Comparison of ENCODE assay signal across 34 cellular contexts in genomic region chr10:77361426-77361825, GRCh38.
"Had no signal": no experiment of that assay in that cellular context is flagged by ENCODE, and none has a peak within 500 bp of the region (broad histone marks: within the 10 kb centered on the region; RNA-seq: fewer than 3 reads in every experiment).

No MANE protein-coding gene starts in this region.

- H3K27ac Mint-ChIP-seq: immature natural killer cell; naive thymus-derived CD4-positive, alpha-beta T cell; natural killer cell treated with Interleukin-12 subunit alpha and Interleukin-12 subunit beta and Interleukin-15 and Interleukin-18, amount 100 ng/mL, for 72 hours; stimulated activated naive B cell treated with anti-CD40 and anti-IgM and Interleukin-4, amounts not matched to agents 10 μg/mL and 1 μg/mL and 100 μg/mL, for 72 hours had no signal

- H3K4me1 Mint-ChIP-seq: immature natural killer cell; naive thymus-derived CD4-positive, alpha-beta T cell; stimulated activated naive B cell treated with anti-CD40 and anti-IgM and Interleukin-4, amounts not matched to agents 10 μg/mL and 1 μg/mL and 100 μg/mL, for 72 hours had no signal

- ATAC-seq: left colon; left lung; lower lobe of right lung; mucosa of descending colon; naive thymus-derived CD4-positive, alpha-beta T cell; natural killer cell treated with Interleukin-12 subunit alpha and Interleukin-12 subunit beta and Interleukin-15 and Interleukin-18, amount 100 ng/mL, for 72 hours; right cardiac atrium; sciatic nerve; stimulated activated naive B cell treated with anti-CD40 and anti-IgM and Interleukin-4, amounts not matched to agents 10 μg/mL and 1 μg/mL and 100 μg/mL, for 72 hours; stimulated activated naive CD8-positive, alpha-beta T cell treated with anti-CD3 and anti-CD28 coated beads, Interleukin-15, Interleukin-2, amounts not matched to agents 100 U/mL and 50 U/mL, for 24 hours; upper lobe of right lung had no signal

- DNase-seq: hypothalamus; immature natural killer cell; kidney; left colon; left lung; lower lobe of right lung; mammary epithelial cell; mesendoderm; midbrain; mucosa of descending colon; naive thymus-derived CD4-positive, alpha-beta T cell; occipital lobe; ovary; posterior cingulate gyrus; retina; right cardiac atrium; stimulated activated CD4-positive, alpha-beta T cell treated with anti-CD3 and anti-CD28 coated beads, Interleukin-12 subunit alpha, Interleukin-12 subunit beta, amount 100 ng/mL, for 4 hours; stimulated activated CD4-positive, alpha-beta T cell treated with anti-CD3 and anti-CD28 coated beads, Interleukin-15, amount 100 ng/mL, for 24 hours; stimulated activated CD4-positive, alpha-beta T cell treated with anti-CD3 and anti-CD28 coated beads, Interleukin-2, amount 100 ng/mL, for 24 hours; stimulated activated CD4-positive, alpha-beta T cell treated with anti-CD3 and anti-CD28 coated beads, Interleukin-4, amount 100 ng/mL, for 1 hour; stimulated activated naive B cell treated with anti-CD40 and anti-IgM and Interleukin-4, amounts not matched to agents 10 μg/mL and 1 μg/mL and 100 μg/mL, for 72 hours; stimulated activated naive CD8-positive, alpha-beta T cell treated with anti-CD3 and anti-CD28 coated beads, Interleukin-15, Interleukin-2, amounts not matched to agents 100 U/mL and 50 U/mL, for 24 hours; stomach; testis; thyroid gland; transverse colon; upper lobe of right lung had no signal

- H3K4me3 Mint-ChIP-seq: immature natural killer cell; naive thymus-derived CD4-positive, alpha-beta T cell; natural killer cell treated with Interleukin-12 subunit alpha and Interleukin-12 subunit beta and Interleukin-15 and Interleukin-18, amount 100 ng/mL, for 72 hours; stimulated activated naive B cell treated with anti-CD40 and anti-IgM and Interleukin-4, amounts not matched to agents 10 μg/mL and 1 μg/mL and 100 μg/mL, for 72 hours had no signal

- H3K36me3 ChIP-seq: left lung, lower lobe of right lung, neutrophil, ovary, prostate gland, stomach, thyroid gland, transverse colon, upper lobe of right lung had no signal

- H3K9me3 Mint-ChIP-seq: immature natural killer cell; natural killer cell treated with Interleukin-12 subunit alpha and Interleukin-12 subunit beta and Interleukin-15 and Interleukin-18, amount 100 ng/mL, for 72 hours; stimulated activated naive B cell treated with anti-CD40 and anti-IgM and Interleukin-4, amounts not matched to agents 10 μg/mL and 1 μg/mL and 100 μg/mL, for 72 hours had no signal

- H3K4me1 ChIP-seq: left lung, lower lobe of right lung, prostate gland, testis, thyroid gland, transverse colon, upper lobe of right lung had no signal

- H3K9me3 ChIP-seq: left lung, lower lobe of right lung, mucosa of descending colon, neutrophil, ovary, prostate gland, stomach, testis, thyroid gland, transverse colon, upper lobe of right lung had no signal

- H3K27me3 ChIP-seq: left lung, ovary, stomach, testis, thyroid gland, transverse colon, upper lobe of right lung had no signal

- H3K27ac ChIP-seq: left lung, lower lobe of right lung, neutrophil, ovary, prostate gland, skin epidermis, stomach, testis, thyroid gland, transverse colon, upper lobe of right lung had no signal

- H3K4me3 ChIP-seq: left lung, lower lobe of right lung, mucosa of descending colon, ovary, prostate gland, skin epidermis, stomach, testis, thyroid gland, transverse colon, upper lobe of right lung had no signal

- FAIRE-seq: islet of Langerhans, kidney, urothelium cell line had no signal

- H3K36me3 Mint-ChIP-seq: immature natural killer cell; naive thymus-derived CD4-positive, alpha-beta T cell; natural killer cell treated with Interleukin-12 subunit alpha and Interleukin-12 subunit beta and Interleukin-15 and Interleukin-18, amount 100 ng/mL, for 72 hours; stimulated activated naive B cell treated with anti-CD40 and anti-IgM and Interleukin-4, amounts not matched to agents 10 μg/mL and 1 μg/mL and 100 μg/mL, for 72 hours had no signal
